In the genomic region with DNA sequence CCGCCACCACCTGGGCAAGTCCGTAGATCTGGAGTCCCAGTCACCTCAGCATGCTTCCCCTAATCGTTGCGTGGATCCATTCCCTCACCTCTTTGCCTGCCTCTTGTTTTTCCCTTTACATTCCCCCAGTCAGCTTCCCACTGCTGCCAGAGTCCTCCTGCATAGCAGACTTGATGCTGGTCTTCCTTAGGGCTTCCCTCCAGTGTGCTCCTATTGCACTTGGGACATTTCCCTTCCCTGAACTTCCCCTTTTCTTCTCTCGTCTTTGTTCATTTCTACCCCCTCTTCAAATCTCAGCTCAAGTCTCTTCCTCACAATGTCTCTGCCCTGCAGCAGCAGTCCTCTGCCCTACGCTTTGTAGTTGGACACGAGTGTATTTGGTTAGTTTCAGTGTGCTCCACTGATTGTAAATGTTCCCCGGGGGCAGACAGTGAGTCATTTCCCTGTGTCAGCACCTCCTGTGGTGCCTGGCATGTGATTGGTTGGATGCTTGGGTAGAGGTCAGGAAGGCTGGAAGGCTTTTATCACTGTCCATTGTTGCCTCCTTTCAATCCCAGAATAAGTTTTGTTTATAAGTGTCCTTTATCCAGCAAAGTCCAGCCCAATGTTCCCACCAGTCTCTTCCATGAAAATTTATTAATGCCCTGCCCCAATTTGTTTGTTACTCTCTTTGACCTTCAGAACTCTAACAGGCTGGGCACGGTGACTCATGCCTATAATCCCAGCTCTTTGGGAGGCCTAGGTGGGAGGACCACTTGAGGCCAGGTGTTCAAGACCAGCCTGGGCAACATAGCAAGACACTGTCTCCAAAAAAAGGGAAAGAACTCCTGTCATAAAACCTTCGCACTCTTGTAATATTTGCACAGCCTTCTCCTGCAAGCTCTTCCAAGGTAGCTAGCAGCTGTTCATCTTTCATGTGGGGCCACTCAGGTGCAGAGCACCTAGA, we compare ENCODE assay signal across 2 cellular contexts.
TF ChIP-seq lines count a peak whose summit lies in the region.

No MANE protein-coding gene starts in this region.

TF ChIP-seq in IMR-90, 13 proteins besides CTCF, POLR2A, EP300 and RAD21:
- TF ChIP-seq SMC3 (IDR thresholded peaks at IDR 0.05; ENCODE audit: low read depth, low read length) (no peak), MAFK (IDR thresholded peaks at IDR 0.05; ENCODE audit: low read depth, low read length) (peak; percentile 67)

TF ChIP-seq in K562, 482 proteins besides CTCF, POLR2A, EP300 and RAD21:
- TF ChIP-seq PHF8 (IDR thresholded peaks at IDR 0.05; ENCODE audit: borderline replicate concordance, low read length) (no peak), MAFK (IDR thresholded peaks at IDR 0.05; ENCODE audit: low read length) (peak; percentile 34; the same call in 1 of the 2 replicates), NFE2L1 (tag; IDR thresholded peaks at IDR 0.05; ENCODE audit: borderline replicate concordance, low read depth) (no peak), C11orf30 (IDR thresholded peaks at IDR 0.05; ENCODE audit: low read depth) (peak; percentile 67), ZNF707 (CRISPR knock-in tag; conservative IDR thresholded peaks at IDR 0.05) (no peak), ZNF140 (CRISPR knock-in tag; IDR thresholded peaks at IDR 0.05) (no peak), IRF1 (CRISPR knock-in tag; IDR thresholded peaks at IDR 0.05; ENCODE audit: borderline replicate concordance) (no peak), JUND (IDR thresholded peaks at IDR 0.05; ENCODE audit: borderline replicate concordance, low read depth, low read length) (peak; percentile 33; the same call in 1 of the 2 replicates), JUND (tag; IDR thresholded peaks at IDR 0.05; ENCODE audit: borderline replicate concordance, low read depth, low read length) (no peak), PML (IDR thresholded peaks at IDR 0.05; ENCODE audit: low read length) (no peak), NFYB (IDR thresholded peaks at IDR 0.05; ENCODE audit: extremely low read depth, insufficient read length) (peak; percentile 12), DPF2 (IDR thresholded peaks at IDR 0.05) (0 out of 2 replicates have a peak, but pooled peaks have one; percentile 25), ZNF583 (CRISPR knock-in tag; IDR thresholded peaks at IDR 0.05) (no peak), TEAD1 (CRISPR knock-in tag; IDR thresholded peaks at IDR 0.05) (no peak), HMG20B (CRISPR knock-in tag; IDR thresholded peaks at IDR 0.05) (no peak), KDM1A (IDR thresholded peaks at IDR 0.05) (peak; percentile 46 to 70; a peak in 3 of 4 replicates), ATF6 (CRISPR knock-in tag; IDR thresholded peaks at IDR 0.05) (no peak), SAFB (IDR thresholded peaks at IDR 0.05; ENCODE audit: borderline replicate concordance, low read depth, low read length) (no peak), CEBPB (tag; IDR thresholded peaks at IDR 0.05) (no peak), ZNF316 (IDR thresholded peaks at IDR 0.05) (peak; percentile 64), FOXP1 (CRISPR knock-in tag; IDR thresholded peaks at IDR 0.05) (no peak), MAFF (IDR thresholded peaks at IDR 0.05; ENCODE audit: low read length) (peak; percentile 14; the same call in 1 of the 2 replicates), ZNF121 (CRISPR knock-in tag; conservative IDR thresholded peaks at IDR 0.05) (peak; percentile 41; the same call in 1 of the 2 replicates), NR2C2 (CRISPR knock-in tag; IDR thresholded peaks at IDR 0.05) (no peak), NR2C2 (tag; IDR thresholded peaks at IDR 0.05) (no peak), FOSL1 (tag; conservative IDR thresholded peaks at IDR 0.05) (0 out of 2 replicates have a peak, but pooled peaks have one; percentile 21), ZNF143 (CRISPR knock-in tag; IDR thresholded peaks at IDR 0.05) (no peak), FOXA1 (IDR thresholded peaks at IDR 0.05; ENCODE audit: borderline replicate concordance) (no peak), ZNF75A (CRISPR knock-in tag; IDR thresholded peaks at IDR 0.05) (no peak)
- TF ChIP-seq, protein P1, sequence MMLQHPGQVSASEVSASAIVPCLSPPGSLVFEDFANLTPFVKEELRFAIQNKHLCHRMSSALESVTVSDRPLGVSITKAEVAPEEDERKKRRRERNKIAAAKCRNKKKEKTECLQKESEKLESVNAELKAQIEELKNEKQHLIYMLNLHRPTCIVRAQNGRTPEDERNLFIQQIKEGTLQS (IDR thresholded peaks at IDR 0.05): peak; percentile 45; the same call in 1 of the 2 replicates
- TF ChIP-seq, protein P1 (CRISPR knock-in tag; conservative IDR thresholded peaks at IDR 0.05): no peak
- TF ChIP-seq, protein P2, sequence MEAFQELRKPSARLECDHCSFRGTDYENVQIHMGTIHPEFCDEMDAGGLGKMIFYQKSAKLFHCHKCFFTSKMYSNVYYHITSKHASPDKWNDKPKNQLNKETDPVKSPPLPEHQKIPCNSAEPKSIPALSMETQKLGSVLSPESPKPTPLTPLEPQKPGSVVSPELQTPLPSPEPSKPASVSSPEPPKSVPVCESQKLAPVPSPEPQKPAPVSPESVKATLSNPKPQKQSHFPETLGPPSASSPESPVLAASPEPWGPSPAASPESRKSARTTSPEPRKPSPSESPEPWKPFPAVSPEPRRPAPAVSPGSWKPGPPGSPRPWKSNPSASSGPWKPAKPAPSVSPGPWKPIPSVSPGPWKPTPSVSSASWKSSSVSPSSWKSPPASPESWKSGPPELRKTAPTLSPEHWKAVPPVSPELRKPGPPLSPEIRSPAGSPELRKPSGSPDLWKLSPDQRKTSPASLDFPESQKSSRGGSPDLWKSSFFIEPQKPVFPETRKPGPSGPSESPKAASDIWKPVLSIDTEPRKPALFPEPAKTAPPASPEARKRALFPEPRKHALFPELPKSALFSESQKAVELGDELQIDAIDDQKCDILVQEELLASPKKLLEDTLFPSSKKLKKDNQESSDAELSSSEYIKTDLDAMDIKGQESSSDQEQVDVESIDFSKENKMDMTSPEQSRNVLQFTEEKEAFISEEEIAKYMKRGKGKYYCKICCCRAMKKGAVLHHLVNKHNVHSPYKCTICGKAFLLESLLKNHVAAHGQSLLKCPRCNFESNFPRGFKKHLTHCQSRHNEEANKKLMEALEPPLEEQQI (IDR thresholded peaks at IDR 0.05): no peak
